ENCODE assay signal across 8 cellular contexts in the genomic region with DNA sequence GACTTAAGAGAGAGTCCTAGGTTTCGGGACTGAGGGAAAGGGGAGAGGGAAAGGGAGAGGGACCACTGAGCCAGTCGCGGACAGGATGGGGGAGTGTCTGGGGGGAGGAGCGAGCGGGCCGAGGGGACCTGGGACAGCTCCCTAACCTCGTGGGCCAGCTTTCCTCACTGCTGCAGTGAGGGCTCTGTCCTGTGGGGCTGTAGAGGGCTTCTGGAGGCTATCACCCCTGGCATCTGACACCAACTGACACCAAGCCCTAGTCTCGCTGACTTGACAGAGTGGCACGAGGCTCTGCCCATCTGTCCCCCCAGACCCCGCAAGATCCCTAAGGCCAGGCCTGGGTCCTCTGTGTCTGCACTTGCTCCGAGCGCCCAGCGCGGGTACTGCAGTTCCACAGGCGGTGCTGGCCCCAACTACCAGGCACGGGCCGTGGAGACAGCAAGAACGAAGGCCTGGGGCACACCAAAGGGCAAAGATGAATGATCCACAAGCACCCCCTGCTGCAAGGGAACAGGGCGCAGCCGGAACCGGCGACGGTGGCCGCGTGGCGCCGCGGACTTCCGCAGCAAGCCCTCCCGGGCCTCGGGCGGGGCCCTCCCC. TPM values are rescaled to one million over a fixed set of nuclear protein-coding genes. Genes with fewer than 3 reads are reported as not detected.
DNase-seq lines count a peak whose midpoint lies in the region; ATAC-seq and TF ChIP-seq lines count a peak whose summit lies in the region.

No MANE protein-coding gene starts in this region.

- H3K79me2 ChIP-seq in OCI-LY7 (ENCODE audit: insufficient read depth, low read depth, low read length): peaks cover 18% of the 10 kb centered on the region; the same call in 1 of the 2 replicates

- H3K36me3 ChIP-seq in OCI-LY7 (ENCODE audit: insufficient read depth, low read length): peaks cover 31% of the 10 kb centered on the region

- H3K27me3 Mint-ChIP-seq in MCF 10A (ENCODE audit: insufficient read depth, unreplicated experiment): no peaks in the 10 kb centered on the region

- H3K9me3 Mint-ChIP-seq in MCF 10A (ENCODE audit: unreplicated experiment): no peaks in the 10 kb centered on the region

- H3K4me3 ChIP-seq in AG04449 (ENCODE audit: low read depth, low read length) (peak overlapping the region; percentile 65), OCI-LY7 (ENCODE audit: low read depth, low read length, poor library complexity, severe bottlenecking) (peak overlapping the region; percentile 96)

- H3K27ac Mint-ChIP-seq in MCF 10A (ENCODE audit: low read depth, unreplicated experiment): peak overlapping the region; percentile 35

- H4K20me1 ChIP-seq in OCI-LY7 (ENCODE audit: insufficient read depth, low read length): no peaks in the 10 kb centered on the region; the same call in 1 of the 2 replicates

- H3K9me3 ChIP-seq in OCI-LY7 (ENCODE audit: low read length): no peaks in the 10 kb centered on the region

- BruUV-seq in OCI-LY7 (replicated peaks; lab: Mats Ljungman, UMichigan): TSS peak; percentile 69
- TSS peak; percentile 52 for BruUV-seq in MCF 10A (replicated peaks; lab: Mats Ljungman, UMichigan)

- peaks cover 12% of the 10 kb centered on the region for H3K4me1 ChIP-seq in OCI-LY7 (ENCODE audit: insufficient read depth, low read length, poor library complexity, severe bottlenecking)

- peak overlapping the region; percentile 39 for H3K27ac ChIP-seq in OCI-LY7 (ENCODE audit: low read depth, low read length, poor library complexity, severe bottlenecking)

- no peaks in the 10 kb centered on the region for H3K36me3 Mint-ChIP-seq in MCF 10A (ENCODE audit: insufficient read depth, unreplicated experiment)

- peak; percentile 40 for ATAC-seq in GM18502 (IDR thresholded peaks at IDR 0.05; ENCODE audit: poor library complexity, unreplicated experiment)
- ATAC-seq in HG02870 (IDR thresholded peaks at IDR 0.05; ENCODE audit: unreplicated experiment): peak; percentile 31
- peak; percentile 48 for ATAC-seq in left colon

- H2AFZ ChIP-seq in OCI-LY7 (ENCODE audit: low read length): 0 out of 2 replicates have a peak overlapping the region, but pooled peaks have one; percentile 9

- CTCF ChIA-PET in AG04449 (lab: Yijun Ruan, JAX) (interaction anchor here (0.8 to 9.1 kb wide), 11 partner anchors 9 to 437 kb away, joined by 3 to 166 read pairs (median 10); partner anchors contain the start of gene BGN), OCI-LY7 (lab: Charles Lee; ENCODE audit: unreplicated experiment) (no interaction called here), MCF 10A (lab: Yijun Ruan, JAX) (interaction anchor here (0.5 to 3.2 kb wide), 3 partner anchors 34 to 408 kb away, joined by 3 to 13 read pairs (median 6); no protein-coding TSS in a partner anchor)

- DNase-seq in AG04449 (ENCODE audit: low read depth, low spot score) (no peak), OCI-LY7 (ENCODE audit: low spot score) (peak; percentile 49), MCF 10A (ENCODE audit: unreplicated experiment) (peak; percentile 9), left colon (peak; percentile 23 to 37), OCI-M2 (lab: John Stamatoyannopoulos, UW; ENCODE audit: unreplicated experiment) (no peak)
- peak; percentile 41 for DNase-seq in stimulated activated CD8-positive, alpha-beta memory T cell treated with anti-CD3 and anti-CD28 coated beads, Interleukin-4, amount 100 ng/mL, for 48 hours

- no peaks in the 10 kb centered on the region for H3K9me2 ChIP-seq in OCI-LY7 (ENCODE audit: insufficient read depth, low read length)

- peak overlapping the region; percentile 75 for H3K4me3 Mint-ChIP-seq in MCF 10A (ENCODE audit: unreplicated experiment)

- no peaks in the 10 kb centered on the region for H3K4me1 Mint-ChIP-seq in MCF 10A (ENCODE audit: insufficient read depth, unreplicated experiment)

- intact Hi-C loops in OCI-LY7 (cut with micrococcal nuclease; ENCODE audit: unreplicated experiment): loop anchor here (5.0 kb wide), 1 partner anchor 37 kb away; no protein-coding TSS in a partner anchor
- intact Hi-C loops in MCF 10A (cut with micrococcal nuclease): no loop called here
- intact Hi-C loops in left colon (cut with DNase I, micrococcal nuclease): no loop called here

- POLR2A ChIA-PET in AG04449 (lab: Yijun Ruan, JAX): interaction anchor here (0.6 to 2.9 kb wide), 5 partner anchors 25 to 45 kb away, joined by 3 to 20 read pairs (median 9); partner anchors contain the start of gene BGN
- POLR2A ChIA-PET in OCI-LY7 (lab: Charles Lee): no interaction called here
- POLR2A ChIA-PET in MCF 10A (lab: Yijun Ruan, JAX): interaction anchor here (0.6 to 1.2 kb wide), 2 partner anchors 25 to 46 kb away, joined by 3 read pairs; partner anchors contain the start of gene BGN

- TF ChIP-seq CTCF in AG04449 (IDR thresholded peaks at IDR 0.05; ENCODE audit: insufficient read depth, low read length, missing control alignments) (no peak), OCI-LY7 (conservative IDR thresholded peaks at IDR 0.05; ENCODE audit: low read length) (no peak), MCF 10A (IDR thresholded peaks at IDR 0.05; ENCODE audit: unreplicated experiment) (peak; percentile 22)

- H3K4me2 ChIP-seq in OCI-LY7 (ENCODE audit: low read length): peak overlapping the region; percentile 97

RNA-seq across cellular contexts. Expression of gene HAUS7, which starts 0.5 kb away (rescaled TPM):
- 42.5 and 60.3 TPM in 2 replicates for total RNA-seq in OCI-LY7 (2014; rRNA removed; shearing (Covaris generic))
- total RNA-seq in OCI-LY7 (2022) (35.7 and 47.9 TPM in 2 replicates), MCF 10A (2022) (13.0 and 19.4 TPM in 2 replicates), left colon (10 to 100 TPM; 13.0 to 19.0 TPM)

RNA-seq across cellular contexts. Expression of gene TREX2, which starts 24.1 kb away (rescaled TPM):
- total RNA-seq in OCI-LY7 (2014; rRNA removed; shearing (Covaris generic)): 3.1 and 6.7 TPM in 2 replicates
- 2.4 and 3.7 TPM in 2 replicates for total RNA-seq in OCI-LY7 (2022)
- 0.49 and 0.75 TPM in 2 replicates for total RNA-seq in MCF 10A (2022)
- total RNA-seq in left colon: under 1 TPM; 0.42 to 0.73 TPM

RNA-seq across cellular contexts. Expression of gene BGN, which starts 24.9 kb away (rescaled TPM):
- total RNA-seq in OCI-LY7 (2014; rRNA removed; shearing (Covaris generic)): not detected in 2 replicates
- total RNA-seq in OCI-LY7 (2022) (not detected in 2 replicates), MCF 10A (2022) (1.3 and 1.4 TPM in 2 replicates), left colon (1 to 10 TPM; 7.8 to 9.9 TPM)

RNA-seq across cellular contexts. Expression of gene ATP2B3, which starts 47.5 kb away (rescaled TPM):
- total RNA-seq in OCI-LY7 (2014; rRNA removed; shearing (Covaris generic)): not detected in 2 replicates
- total RNA-seq in OCI-LY7 (2022): not detected in 2 replicates
- total RNA-seq in MCF 10A (2022): not detected in 2 replicates
- under 1 TPM; 0.08 to 0.21 TPM for total RNA-seq in left colon

RNA-seq across cellular contexts. Expression of gene ZFP92, which starts 58.6 kb away (rescaled TPM):
- 0.03 TPM in 1 of 2 replicates, not detected in the other for total RNA-seq in OCI-LY7 (2014; rRNA removed; shearing (Covaris generic))
- total RNA-seq in OCI-LY7 (2022) (not detected in 2 replicates), MCF 10A (2022) (not detected in 2 replicates), left colon (under 1 TPM; 0.18 to 0.50 TPM)

Comparison
In these comparisons a context has a peak if more than half of its experiments do, and no peak if none do; other contexts are left out.
1. DNase-seq: peak in OCI-LY7 (single experiment), MCF 10A (single experiment), left colon (2 of 2) and stimulated activated CD8-positive, alpha-beta memory T cell treated with anti-CD3 and anti-CD28 coated beads, Interleukin-4, amount 100 ng/mL, for 48 hours (single experiment); none in AG04449 (single experiment) and OCI-M2 (single experiment).
2. Peak in every context shown above with its lines, with median percentiles within 50 percentile points of each other: ATAC-seq.